Comparison of ENCODE assay signal across 1 cellular context in the genomic region with DNA sequence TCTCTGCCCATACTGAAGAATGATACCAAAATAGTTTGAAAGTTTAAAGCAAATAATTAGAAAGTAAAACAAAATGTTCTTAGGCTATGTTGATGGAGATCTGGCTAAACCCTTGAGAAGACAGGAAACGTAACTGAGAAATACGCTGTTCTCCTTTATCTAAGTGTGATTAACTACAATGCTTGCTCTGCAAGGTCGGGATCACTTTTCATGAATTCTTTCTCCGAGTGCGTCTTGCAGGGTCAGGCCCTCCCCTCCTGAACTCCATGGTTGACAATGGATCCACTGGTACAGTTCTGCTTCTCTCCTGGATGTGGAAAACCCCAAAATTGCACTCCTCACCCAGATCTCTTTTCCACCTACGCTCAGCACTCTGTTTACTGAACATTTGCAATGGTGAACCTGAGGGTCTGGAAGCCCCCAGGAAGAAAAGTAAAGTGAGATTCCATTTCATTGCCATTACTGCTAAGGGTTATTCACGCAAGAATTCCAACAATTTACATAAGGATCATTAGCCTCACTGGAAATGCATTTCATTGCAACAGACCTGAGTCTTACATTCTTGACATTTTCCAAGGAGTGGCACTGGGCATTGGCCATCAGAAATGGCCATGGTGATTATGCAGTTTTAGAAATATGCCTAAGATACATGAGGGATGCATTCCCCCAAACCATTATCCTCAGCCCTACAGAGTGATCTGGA.
TF ChIP-seq lines count a peak whose summit lies in the region.

No MANE protein-coding gene starts in this region.

TF ChIP-seq in A549, 52 proteins besides CTCF, POLR2A, EP300 and RAD21 (continued from another document):
- TF ChIP-seq, protein P1, sequence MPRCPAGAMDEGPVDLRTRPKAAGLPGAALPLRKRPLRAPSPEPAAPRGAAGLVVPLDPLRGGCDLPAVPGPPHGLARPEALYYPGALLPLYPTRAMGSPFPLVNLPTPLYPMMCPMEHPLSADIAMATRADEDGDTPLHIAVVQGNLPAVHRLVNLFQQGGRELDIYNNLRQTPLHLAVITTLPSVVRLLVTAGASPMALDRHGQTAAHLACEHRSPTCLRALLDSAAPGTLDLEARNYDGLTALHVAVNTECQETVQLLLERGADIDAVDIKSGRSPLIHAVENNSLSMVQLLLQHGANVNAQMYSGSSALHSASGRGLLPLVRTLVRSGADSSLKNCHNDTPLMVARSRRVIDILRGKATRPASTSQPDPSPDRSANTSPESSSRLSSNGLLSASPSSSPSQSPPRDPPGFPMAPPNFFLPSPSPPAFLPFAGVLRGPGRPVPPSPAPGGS (IDR thresholded peaks at IDR 0.05), result no peak
